ENCODE assay signal across 17 cellular contexts in genomic region chr6:150567823-150568383, GRCh38. TPM values are rescaled to one million over a fixed set of nuclear protein-coding genes. Genes with fewer than 3 reads are reported as not detected.
DNase-seq lines count a peak whose midpoint lies in the region; ATAC-seq and TF ChIP-seq lines count a peak whose summit lies in the region.
"Had no signal": no experiment of that assay in that cellular context is flagged by ENCODE, and none has a peak within 500 bp of the region (broad histone marks: within the 10 kb centered on the region; RNA-seq: fewer than 3 reads in every experiment).

No MANE protein-coding gene starts in this region.

- H3K9me3 ChIP-seq in right atrium auricular region (no peaks in the 10 kb centered on the region), PC-3 (ENCODE audit: low read length) (no peaks in the 10 kb centered on the region), right cardiac atrium (ENCODE audit: control insufficient read depth, low read length) (peaks cover 2% of the 10 kb centered on the region)
- H3K9me3 ChIP-seq: adrenal gland, prostate gland had no signal

- no peak overlapping the region for H3K27ac Mint-ChIP-seq in T-helper 2 cell treated with Interferon-gamma antibody and Interleukin-4, amounts not matched to agents 5 μg/mL and 100 μg/mL, for 36 hours
- H3K27ac Mint-ChIP-seq: activated T-cell treated with anti-CD3 and anti-CD28 coated beads, Interleukin-2, amount 50 U/mL, for 72 hours; mesothelial cell of epicardium had no signal

- no peak for TF ChIP-seq CTCF in right atrium auricular region (IDR thresholded peaks at IDR 0.05)
- TF ChIP-seq CTCF in PC-3 (conservative IDR thresholded peaks at IDR 0.05; ENCODE audit: low read depth, low read length) = no peak
- no peak for TF ChIP-seq CTCF in GM10248 (IDR thresholded peaks at IDR 0.05; ENCODE audit: control extremely low read depth, extremely low read depth, low read depth, missing control alignments)

- no peaks in the 10 kb centered on the region for H3K4me1 Mint-ChIP-seq in T-helper 2 cell treated with Interferon-gamma antibody and Interleukin-4, amounts not matched to agents 5 μg/mL and 100 μg/mL, for 36 hours (ENCODE audit: low read depth)

- H3K27ac ChIP-seq in right atrium auricular region (no peak overlapping the region), PC-3 (ENCODE audit: low read length) (no peak overlapping the region), right cardiac atrium (ENCODE audit: low read length) (no peak overlapping the region)
- H3K27ac ChIP-seq: adrenal gland, prostate gland had no signal

- intact Hi-C loops in Right ventricle myocardium superior (cut with DNase I) = no loop called here
- intact Hi-C loops in PC-3 (cut with micrococcal nuclease) = no loop called here
- intact Hi-C loops in right cardiac atrium (cut with DNase I) = no loop called here

- no TSS peak for BruUV-seq in PC-3 (replicated peaks; lab: Mats Ljungman, UMichigan)

- no peaks in the 10 kb centered on the region for H3K36me3 ChIP-seq in right atrium auricular region
- H3K36me3 ChIP-seq in PC-3 (ENCODE audit: low read depth, low read length) = no peaks in the 10 kb centered on the region
- H3K36me3 ChIP-seq: adrenal gland, prostate gland had no signal

- DNase-seq in Right ventricle myocardium superior = peak; percentile 61
- no peak for DNase-seq in right atrium auricular region (ENCODE audit: low spot score)
- peak; percentile 21 for DNase-seq in PC-3
- DNase-seq in right cardiac atrium = no peak
- DNase-seq in GM10248 (ENCODE audit: extremely low spot score) = no peak
- no peak for DNase-seq in T-helper 2 cell treated with Interferon-gamma antibody and Interleukin-4, amounts not matched to agents 5 μg/mL and 100 μg/mL, for 36 hours (ENCODE audit: low spot score)
- no peak for DNase-seq in GM03348 (ENCODE audit: low spot score)
- DNase-seq: activated CD4-positive, alpha-beta T cell treated with anti-CD3 and anti-CD28 coated beads, Interleukin-2, amount 50 U/mL, for 1 hour; activated T-cell treated with anti-CD3 and anti-CD28 coated beads, Interleukin-2, amount 50 U/mL, for 72 hours; adrenal gland; NCI-H2029 treated with DMSO at 0.1 percent for 48 hours; stimulated activated CD4-positive, alpha-beta T cell treated with anti-CD3 and anti-CD28 coated beads, Interleukin-4, amount 100 ng/mL, for 1 hour; trophoblast cell had no signal

- H3K27me3 ChIP-seq in right atrium auricular region (no peaks in the 10 kb centered on the region), PC-3 (ENCODE audit: low read length) (no peaks in the 10 kb centered on the region), right cardiac atrium (ENCODE audit: control insufficient read depth, insufficient read depth) (no peaks in the 10 kb centered on the region)

- WGBS in right cardiac atrium = 64% methylated on average over 3 of the region's 3 CpGs

- CTCF ChIA-PET in PC-3 (lab: Charles Lee) (no interaction called here), GM10248 (lab: Yijun Ruan, JAX) (interaction anchor here (1.1 to 1.3 kb wide), 2 partner anchors 15 to 173 kb away, joined by 3 to 4 read pairs; no protein-coding TSS in a partner anchor)

- no peaks in the 10 kb centered on the region for H3K9me2 ChIP-seq in PC-3 (replicated peaks; ENCODE audit: low read length)

- no peaks in the 10 kb centered on the region for H4K20me1 ChIP-seq in PC-3 (ENCODE audit: low read length)

- H3K4me1 ChIP-seq in right atrium auricular region = no peaks in the 10 kb centered on the region
- no peaks in the 10 kb centered on the region for H3K4me1 ChIP-seq in PC-3 (ENCODE audit: insufficient read depth, low read length)
- no peaks in the 10 kb centered on the region for H3K4me1 ChIP-seq in right cardiac atrium (ENCODE audit: control insufficient read depth, insufficient read depth, low read length)
- H3K4me1 ChIP-seq: adrenal gland, prostate gland had no signal

- no peaks in the 10 kb centered on the region for H3K9me3 Mint-ChIP-seq in T-helper 2 cell treated with Interferon-gamma antibody and Interleukin-4, amounts not matched to agents 5 μg/mL and 100 μg/mL, for 36 hours
- H3K9me3 Mint-ChIP-seq: activated T-cell treated with anti-CD3 and anti-CD28 coated beads, Interleukin-2, amount 50 U/mL, for 72 hours; mesothelial cell of epicardium had no signal

- H3F3A ChIP-seq in PC-3 (ENCODE audit: low read length, unreplicated experiment) = no peaks in the 10 kb centered on the region

- H3K36me3 Mint-ChIP-seq in T-helper 2 cell treated with Interferon-gamma antibody and Interleukin-4, amounts not matched to agents 5 μg/mL and 100 μg/mL, for 36 hours (ENCODE audit: low read depth) = no peaks in the 10 kb centered on the region
- H3K36me3 Mint-ChIP-seq: mesothelial cell of epicardium had no signal

- ATAC-seq in Right ventricle myocardium superior (ENCODE audit: poor library complexity) (peak; percentile 96), PC-3 (no peak), right cardiac atrium (peak; percentile 40 to 67), HG03039 (IDR thresholded peaks at IDR 0.05; ENCODE audit: unreplicated experiment) (no peak)
- ATAC-seq: activated T-cell treated with anti-CD3 and anti-CD28 coated beads, Interleukin-2, amount 50 U/mL, for 72 hours; Panc1 had no signal

- no peak overlapping the region for H3K4me2 ChIP-seq in PC-3 (ENCODE audit: low read length)

- H3K79me2 ChIP-seq in PC-3 (ENCODE audit: low read length) = no peaks in the 10 kb centered on the region

- H2AFZ ChIP-seq in PC-3 (ENCODE audit: low read length) = no peak overlapping the region

- peaks cover 18% of the 10 kb centered on the region for H3K27me3 Mint-ChIP-seq in T-helper 2 cell treated with Interferon-gamma antibody and Interleukin-4, amounts not matched to agents 5 μg/mL and 100 μg/mL, for 36 hours (ENCODE audit: low read depth)

- no peak overlapping the region for H3K4me3 Mint-ChIP-seq in T-helper 2 cell treated with Interferon-gamma antibody and Interleukin-4, amounts not matched to agents 5 μg/mL and 100 μg/mL, for 36 hours
- H3K4me3 Mint-ChIP-seq: activated T-cell treated with anti-CD3 and anti-CD28 coated beads, Interleukin-2, amount 50 U/mL, for 72 hours; mesothelial cell of epicardium had no signal

- POLR2A ChIA-PET in PC-3 (lab: Charles Lee; ENCODE audit: unreplicated experiment) (no interaction called here), GM10248 (lab: Yijun Ruan, JAX) (no interaction called here)

- H3K4me3 ChIP-seq in right atrium auricular region (no peak overlapping the region), PC-3 (ENCODE audit: low read length) (no peak overlapping the region), right cardiac atrium (ENCODE audit: low read length) (no peak overlapping the region)
- H3K4me3 ChIP-seq: adrenal gland, prostate gland had no signal

- H3K9ac ChIP-seq in PC-3 (ENCODE audit: low read length) = no peak overlapping the region

RNA-seq across cellular contexts. Expression of gene PLEKHG1, which starts 31.8 kb away (rescaled TPM):
- total RNA-seq in Right ventricle myocardium superior (7.3 TPM), right atrium auricular region (10 to 100 TPM; 10.6 to 16.7 TPM), PC-3 (2014; rRNA removed) (1.3 and 1.4 TPM in 2 replicates), right cardiac atrium (10 to 100 TPM in 1 of 4 donors, 1 to 10 TPM in 3; 6.9 to 17.6 (median 7.4) TPM)
- 2.2 TPM for polyA plus RNA-seq in right cardiac atrium

Comparison
In these comparisons a context has a peak if more than half of its experiments do, and no peak if none do; other contexts are left out.
1. DNase-seq: peak in Right ventricle myocardium superior (single experiment) and PC-3 (single experiment); none in right atrium auricular region (single experiment), right cardiac atrium (0 of 3), GM10248 (single experiment), T-helper 2 cell treated with Interferon-gamma antibody and Interleukin-4, amounts not matched to agents 5 μg/mL and 100 μg/mL, for 36 hours (single experiment) and GM03348 (single experiment).
2. ATAC-seq: peak in Right ventricle myocardium superior (single experiment) and right cardiac atrium (2 of 2); none in PC-3 (single experiment) and HG03039 (single experiment).